1 cellular context compared by ENCODE assay signal in genomic region chr6:143545976-143546547, GRCh38.
A peak's percentile ranks its signal among the peaks of the same experiment; 100 is the strongest.
TF ChIP-seq lines count a peak whose summit lies in the region.

No MANE protein-coding gene starts in this region.

TF ChIP-seq in HepG2, 621 proteins besides CTCF, POLR2A, EP300 and RAD21 (continued from another document and continues in another):
- TF ChIP-seq, protein P1, sequence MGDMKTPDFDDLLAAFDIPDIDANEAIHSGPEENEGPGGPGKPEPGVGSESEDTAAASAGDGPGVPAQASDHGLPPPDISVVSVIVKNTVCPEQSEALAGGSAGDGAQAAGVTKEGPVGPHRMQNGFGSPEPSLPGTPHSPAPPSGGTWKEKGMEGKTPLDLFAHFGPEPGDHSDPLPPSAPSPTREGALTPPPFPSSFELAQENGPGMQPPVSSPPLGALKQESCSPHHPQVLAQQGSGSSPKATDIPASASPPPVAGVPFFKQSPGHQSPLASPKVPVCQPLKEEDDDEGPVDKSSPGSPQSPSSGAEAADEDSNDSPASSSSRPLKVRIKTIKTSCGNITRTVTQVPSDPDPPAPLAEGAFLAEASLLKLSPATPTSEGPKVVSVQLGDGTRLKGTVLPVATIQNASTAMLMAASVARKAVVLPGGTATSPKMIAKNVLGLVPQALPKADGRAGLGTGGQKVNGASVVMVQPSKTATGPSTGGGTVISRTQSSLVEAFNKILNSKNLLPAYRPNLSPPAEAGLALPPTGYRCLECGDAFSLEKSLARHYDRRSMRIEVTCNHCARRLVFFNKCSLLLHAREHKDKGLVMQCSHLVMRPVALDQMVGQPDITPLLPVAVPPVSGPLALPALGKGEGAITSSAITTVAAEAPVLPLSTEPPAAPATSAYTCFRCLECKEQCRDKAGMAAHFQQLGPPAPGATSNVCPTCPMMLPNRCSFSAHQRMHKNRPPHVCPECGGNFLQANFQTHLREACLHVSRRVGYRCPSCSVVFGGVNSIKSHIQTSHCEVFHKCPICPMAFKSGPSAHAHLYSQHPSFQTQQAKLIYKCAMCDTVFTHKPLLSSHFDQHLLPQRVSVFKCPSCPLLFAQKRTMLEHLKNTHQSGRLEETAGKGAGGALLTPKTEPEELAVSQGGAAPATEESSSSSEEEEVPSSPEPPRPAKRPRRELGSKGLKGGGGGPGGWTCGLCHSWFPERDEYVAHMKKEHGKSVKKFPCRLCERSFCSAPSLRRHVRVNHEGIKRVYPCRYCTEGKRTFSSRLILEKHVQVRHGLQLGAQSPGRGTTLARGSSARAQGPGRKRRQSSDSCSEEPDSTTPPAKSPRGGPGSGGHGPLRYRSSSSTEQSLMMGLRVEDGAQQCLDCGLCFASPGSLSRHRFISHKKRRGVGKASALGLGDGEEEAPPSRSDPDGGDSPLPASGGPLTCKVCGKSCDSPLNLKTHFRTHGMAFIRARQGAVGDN (CRISPR knock-in tag; IDR thresholded peaks at IDR 0.05) = no peak
- TF ChIP-seq, protein P2, sequence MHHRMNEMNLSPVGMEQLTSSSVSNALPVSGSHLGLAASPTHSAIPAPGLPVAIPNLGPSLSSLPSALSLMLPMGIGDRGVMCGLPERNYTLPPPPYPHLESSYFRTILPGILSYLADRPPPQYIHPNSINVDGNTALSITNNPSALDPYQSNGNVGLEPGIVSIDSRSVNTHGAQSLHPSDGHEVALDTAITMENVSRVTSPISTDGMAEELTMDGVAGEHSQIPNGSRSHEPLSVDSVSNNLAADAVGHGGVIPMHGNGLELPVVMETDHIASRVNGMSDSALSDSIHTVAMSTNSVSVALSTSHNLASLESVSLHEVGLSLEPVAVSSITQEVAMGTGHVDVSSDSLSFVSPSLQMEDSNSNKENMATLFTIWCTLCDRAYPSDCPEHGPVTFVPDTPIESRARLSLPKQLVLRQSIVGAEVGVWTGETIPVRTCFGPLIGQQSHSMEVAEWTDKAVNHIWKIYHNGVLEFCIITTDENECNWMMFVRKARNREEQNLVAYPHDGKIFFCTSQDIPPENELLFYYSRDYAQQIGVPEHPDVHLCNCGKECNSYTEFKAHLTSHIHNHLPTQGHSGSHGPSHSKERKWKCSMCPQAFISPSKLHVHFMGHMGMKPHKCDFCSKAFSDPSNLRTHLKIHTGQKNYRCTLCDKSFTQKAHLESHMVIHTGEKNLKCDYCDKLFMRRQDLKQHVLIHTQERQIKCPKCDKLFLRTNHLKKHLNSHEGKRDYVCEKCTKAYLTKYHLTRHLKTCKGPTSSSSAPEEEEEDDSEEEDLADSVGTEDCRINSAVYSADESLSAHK (CRISPR knock-in tag; IDR thresholded peaks at IDR 0.05; ENCODE audit: borderline replicate concordance) = no peak
- TF ChIP-seq ARID5B (CRISPR knock-in tag; IDR thresholded peaks at IDR 0.05) (peak; percentile 67; the same call in 1 of the 2 replicates), ELF3 (CRISPR knock-in tag; IDR thresholded peaks at IDR 0.05) (peak; percentile 59; the same call in 1 of the 2 replicates), ZNF609 (CRISPR knock-in tag; IDR thresholded peaks at IDR 0.05; ENCODE audit: borderline replicate concordance) (no peak), ZNF589 (CRISPR knock-in tag; conservative IDR thresholded peaks at IDR 0.05) (no peak), ZNF703 (CRISPR knock-in tag; IDR thresholded peaks at IDR 0.05; ENCODE audit: borderline replicate concordance) (no peak), ZNF646 (CRISPR knock-in tag; IDR thresholded peaks at IDR 0.05) (no peak), BATF2 (CRISPR knock-in tag; IDR thresholded peaks at IDR 0.05) (no peak), NFKB2 (CRISPR knock-in tag; IDR thresholded peaks at IDR 0.05; ENCODE audit: borderline replicate concordance) (no peak), GATAD2A (CRISPR knock-in tag; IDR thresholded peaks at IDR 0.05) (peak; percentile 36; the same call in 1 of the 2 replicates), RXRB (CRISPR knock-in tag; IDR thresholded peaks at IDR 0.05; ENCODE audit: borderline replicate concordance) (peak; percentile 44; the same call in 1 of the 2 replicates), PLRG1 (conservative IDR thresholded peaks at IDR 0.05) (no peak), ZNF766 (CRISPR knock-in tag; IDR thresholded peaks at IDR 0.05; ENCODE audit: borderline replicate concordance) (no peak), EEA1 (CRISPR knock-in tag; IDR thresholded peaks at IDR 0.05; ENCODE audit: borderline replicate concordance) (no peak), DMAP1 (CRISPR knock-in tag; IDR thresholded peaks at IDR 0.05) (no peak), ZNF282 (IDR thresholded peaks at IDR 0.05; ENCODE audit: partially characterized antibody) (no peak), HDAC6 (IDR thresholded peaks at IDR 0.05; ENCODE audit: low read depth, low read length) (no peak), NR2C2 (CRISPR knock-in tag; IDR thresholded peaks at IDR 0.05; ENCODE audit: borderline replicate concordance) (no peak), ZNF567 (CRISPR knock-in tag; IDR thresholded peaks at IDR 0.05; ENCODE audit: borderline replicate concordance) (no peak), TCF7 (IDR thresholded peaks at IDR 0.05; ENCODE audit: low read depth) (peak; percentile 43; the same call in 1 of the 2 replicates), SNAI1 (CRISPR knock-in tag; IDR thresholded peaks at IDR 0.05; ENCODE audit: borderline replicate concordance) (no peak), NCOR1 (IDR thresholded peaks at IDR 0.05; ENCODE audit: borderline replicate concordance, low read length) (peak; percentile 39; the same call in 1 of the 2 replicates), ZNF343 (CRISPR knock-in tag; IDR thresholded peaks at IDR 0.05) (no peak), ZNF619 (CRISPR knock-in tag; IDR thresholded peaks at IDR 0.05) (no peak), SNAPC2 (CRISPR knock-in tag; IDR thresholded peaks at IDR 0.05) (no peak), MTF2 (CRISPR knock-in tag; IDR thresholded peaks at IDR 0.05; ENCODE audit: borderline replicate concordance) (no peak), CAMTA2 (CRISPR knock-in tag; IDR thresholded peaks at IDR 0.05; ENCODE audit: borderline replicate concordance) (no peak), HNRNPH1 (optimal IDR thresholded peaks at IDR 0.05; ENCODE audit: low read depth, low read length) (no peak), FOXM1 (CRISPR knock-in tag; IDR thresholded peaks at IDR 0.05) (no peak), HOXA5 (CRISPR knock-in tag; IDR thresholded peaks at IDR 0.05) (no peak), GLI4 (CRISPR knock-in tag; IDR thresholded peaks at IDR 0.05; ENCODE audit: borderline replicate concordance) (no peak)
- TF ChIP-seq, protein P3, sequence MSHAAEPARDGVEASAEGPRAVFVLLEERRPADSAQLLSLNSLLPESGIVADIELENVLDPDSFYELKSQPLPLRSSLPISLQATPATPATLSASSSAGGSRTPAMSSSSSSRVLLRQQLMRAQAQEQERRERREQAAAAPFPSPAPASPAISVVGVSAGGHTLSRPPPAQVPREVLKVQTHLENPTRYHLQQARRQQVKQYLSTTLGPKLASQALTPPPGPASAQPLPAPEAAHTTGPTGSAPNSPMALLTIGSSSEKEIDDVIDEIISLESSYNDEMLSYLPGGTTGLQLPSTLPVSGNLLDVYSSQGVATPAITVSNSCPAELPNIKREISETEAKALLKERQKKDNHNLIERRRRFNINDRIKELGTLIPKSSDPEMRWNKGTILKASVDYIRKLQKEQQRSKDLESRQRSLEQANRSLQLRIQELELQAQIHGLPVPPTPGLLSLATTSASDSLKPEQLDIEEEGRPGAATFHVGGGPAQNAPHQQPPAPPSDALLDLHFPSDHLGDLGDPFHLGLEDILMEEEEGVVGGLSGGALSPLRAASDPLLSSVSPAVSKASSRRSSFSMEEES (CRISPR knock-in tag; IDR thresholded peaks at IDR 0.05) = 0 out of 2 replicates have a peak, but pooled peaks have one; percentile 36
